Comparison of ENCODE assay signal across 15 cellular contexts in genomic region chr7:13851756-13852155, GRCh38.
DNase-seq lines count a peak whose midpoint lies in the region; TF ChIP-seq lines count a peak whose summit lies in the region.
"Had no signal": no experiment of that assay in that cellular context is flagged by ENCODE, and none has a peak within 500 bp of the region (broad histone marks: within the 10 kb centered on the region; RNA-seq: fewer than 3 reads in every experiment).

No MANE protein-coding gene starts in this region.

- no peak overlapping the region for H2AFZ ChIP-seq in SK-N-SH (ENCODE audit: low read depth)
- H2AFZ ChIP-seq in MM.1S (ENCODE audit: low read length), result no peak overlapping the region

- H4K20me1 ChIP-seq in SK-N-SH (ENCODE audit: insufficient read depth), result no peaks in the 10 kb centered on the region
- H4K20me1 ChIP-seq in MM.1S (ENCODE audit: insufficient read depth, low read length), result no peaks in the 10 kb centered on the region
- H4K20me1 ChIP-seq: BLaER1 had no signal

- no peak overlapping the region for H3K4me3 ChIP-seq in AG04450 (ENCODE audit: low read depth, low read length)
- no peak overlapping the region for H3K4me3 ChIP-seq in SK-N-SH (ENCODE audit: low read depth in 2 of 2, low read length in 1 of 2)
- H3K4me3 ChIP-seq in MM.1S (ENCODE audit: low read length), result no peak overlapping the region
- H3K4me3 ChIP-seq: BLaER1, ovary had no signal

- H3K27me3 ChIP-seq in AG04450 (ENCODE audit: control insufficient read depth, insufficient read depth, low read length), result no peaks in the 10 kb centered on the region
- no peaks in the 10 kb centered on the region for H3K27me3 ChIP-seq in SK-N-SH (ENCODE audit: insufficient read depth)
- no peaks in the 10 kb centered on the region for H3K27me3 ChIP-seq in MM.1S (replicated peaks; ENCODE audit: insufficient read depth, low read length)
- H3K27me3 ChIP-seq: BLaER1, ovary had no signal

- H3K27ac ChIP-seq in AG04450 (ENCODE audit: low read depth, low read length) (no peak overlapping the region), SK-N-SH (ENCODE audit: low read depth in 2 of 2, low read length in 1 of 2) (peak overlapping the region in 1 of 2 experiments; percentile 85; a peak in 2 of 4 replicates), MM.1S (ENCODE audit: low read length) (no peak overlapping the region)
- H3K27ac ChIP-seq: BLaER1, ovary, RWPE1 had no signal

- TF ChIP-seq EP300 in SK-N-SH (IDR thresholded peaks at IDR 0.05; ENCODE audit: borderline replicate concordance in 1 of 2, low read depth in 1 of 2, low read length in 1 of 2), result no peak

- H3K36me3 ChIP-seq in SK-N-SH (replicated peaks in 1 of 2; ENCODE audit: control insufficient read depth in 1 of 2, insufficient read depth in 2 of 2, low read length in 1 of 2) (no peaks in the 10 kb centered on the region), MM.1S (replicated peaks; ENCODE audit: insufficient read depth, low read length) (no peaks in the 10 kb centered on the region)
- H3K36me3 ChIP-seq: BLaER1, ovary had no signal

- POLR2A ChIA-PET in AG04450 (lab: Yijun Ruan, JAX) (no interaction called here), SK-N-SH (lab: Yijun Ruan, JAX) (no interaction called here)

- DNase-seq in AG04450 (ENCODE audit: low read depth, low spot score) (peak; percentile 76), M059J (ENCODE audit: low read depth) (peak; percentile 40), SK-N-SH (peak; percentile 33), iPS-NIHi7 (ENCODE audit: extremely low spot score) (peak; percentile 49), MM.1S (no peak), T-helper 1 cell (no peak), amniotic stem cell (lab: John Stamatoyannopoulos, UW) (no peak)
- no peak for DNase-seq in stimulated activated CD4-positive, alpha-beta T cell treated with anti-CD3 and anti-CD28 coated beads, Interleukin-4, amount 100 ng/mL, for 24 hours
- DNase-seq: activated T-cell treated with anti-CD3 and anti-CD28 coated beads, Interleukin-2, amount 50 U/mL, for 72 hours; central memory CD4-positive, alpha-beta T cell; left ventricle myocardium superior; ovary; stimulated activated CD4-positive, alpha-beta T cell treated with anti-CD3 and anti-CD28 coated beads, Interleukin-2, amount 100 ng/mL, for 48 hours had no signal

- TF ChIP-seq RAD21 in SK-N-SH (IDR thresholded peaks at IDR 0.05; ENCODE audit: low read length), result no peak

- H3K9ac ChIP-seq in SK-N-SH, result no peak overlapping the region
- no peak overlapping the region for H3K9ac ChIP-seq in MM.1S (ENCODE audit: low read length)
- H3K9ac ChIP-seq: BLaER1 had no signal

- H3K9me2 ChIP-seq in SK-N-SH (no peaks in the 10 kb centered on the region), MM.1S (replicated peaks; ENCODE audit: insufficient read depth, low read length) (no peaks in the 10 kb centered on the region)

- H3K4me2 ChIP-seq in SK-N-SH (no peak overlapping the region; the same call in 1 of the 2 replicates), MM.1S (ENCODE audit: low read depth, low read length) (no peak overlapping the region)
- H3K4me2 ChIP-seq: BLaER1 had no signal

- TF ChIP-seq CTCF in AG04450 (IDR thresholded peaks at IDR 0.05; ENCODE audit: low read depth, low read length), result no peak
- no peak for TF ChIP-seq CTCF in SK-N-SH (IDR thresholded peaks at IDR 0.05)
- TF ChIP-seq CTCF in MM.1S (IDR thresholded peaks at IDR 0.05; ENCODE audit: low read length), result no peak

- H3K9me3 ChIP-seq in AG04450 (ENCODE audit: control insufficient read depth, insufficient read depth, low read length), result peaks cover 2% of the 10 kb centered on the region; the same call in 1 of the 2 replicates
- no peaks in the 10 kb centered on the region for H3K9me3 ChIP-seq in SK-N-SH
- H3K9me3 ChIP-seq in MM.1S (replicated peaks; ENCODE audit: insufficient read depth, low read length), result no peaks in the 10 kb centered on the region
- H3K9me3 ChIP-seq: BLaER1, ovary had no signal

- CTCF ChIA-PET in AG04450 (lab: Charles Lee), result no interaction called here
- CTCF ChIA-PET in SK-N-SH (lab: Yijun Ruan, JAX), result no interaction called here

- WGBS in SK-N-SH (ENCODE audit: low lambda C conversion rate), result 88% methylated on average over 4 of the region's 4 CpGs

- peaks cover 29% of the 10 kb centered on the region for H3F3A ChIP-seq in SK-N-SH (replicated peaks; ENCODE audit: insufficient read depth)
- H3F3A ChIP-seq in MM.1S (ENCODE audit: insufficient read depth, low read length), result peaks cover 4% of the 10 kb centered on the region; the same call in 1 of the 2 replicates

- no peaks in the 10 kb centered on the region for H3K79me2 ChIP-seq in SK-N-SH (ENCODE audit: insufficient read depth)
- H3K79me2 ChIP-seq in MM.1S (ENCODE audit: low read length), result no peaks in the 10 kb centered on the region

- H3K4me1 ChIP-seq in SK-N-SH (ENCODE audit: control insufficient read depth in 1 of 2, insufficient read depth in 2 of 2, low read depth in 1 of 2, low read length in 1 of 2), result peaks cover 17 to 26% of the 10 kb centered on the region in 2 experiments
- peaks cover 13% of the 10 kb centered on the region; the same call in 1 of the 2 replicates for H3K4me1 ChIP-seq in MM.1S (ENCODE audit: low read length)

TF ChIP-seq in SK-N-SH, 30 proteins besides CTCF, POLR2A, EP300 and RAD21:
- TF ChIP-seq MXI1 (IDR thresholded peaks at IDR 0.05; ENCODE audit: low read depth, low read length), result no peak
- no peak for TF ChIP-seq FOXJ3 (CRISPR knock-in tag; IDR thresholded peaks at IDR 0.05)
- no peak for TF ChIP-seq IRF3 (IDR thresholded peaks at IDR 0.05; ENCODE audit: low read depth, low read length)
- TF ChIP-seq USF1 (IDR thresholded peaks at IDR 0.05; ENCODE audit: borderline replicate concordance, low read depth), result no peak
- no peak for TF ChIP-seq USF2 (IDR thresholded peaks at IDR 0.05; ENCODE audit: borderline replicate concordance, low read depth, low read length)
- TF ChIP-seq GABPA (IDR thresholded peaks at IDR 0.05; ENCODE audit: low read depth), result no peak
- no peak for TF ChIP-seq SIN3A (IDR thresholded peaks at IDR 0.05; ENCODE audit: borderline replicate concordance, low read depth, low read length)
- TF ChIP-seq REST (IDR thresholded peaks at IDR 0.05; ENCODE audit: low read depth, low read length), result no peak

Comparison
In these comparisons a context has a peak if more than half of its experiments do, and no peak if none do; other contexts are left out.
1. DNase-seq: peak in AG04450 (single experiment), M059J (single experiment), SK-N-SH (single experiment) and iPS-NIHi7 (single experiment); none in MM.1S (single experiment), T-helper 1 cell (0 of 5), stimulated activated CD4-positive, alpha-beta T cell treated with anti-CD3 and anti-CD28 coated beads, Interleukin-4, amount 100 ng/mL, for 24 hours (single experiment) and amniotic stem cell (single experiment).